Comparison of ENCODE assay signal across 23 cellular contexts in the genomic region with DNA sequence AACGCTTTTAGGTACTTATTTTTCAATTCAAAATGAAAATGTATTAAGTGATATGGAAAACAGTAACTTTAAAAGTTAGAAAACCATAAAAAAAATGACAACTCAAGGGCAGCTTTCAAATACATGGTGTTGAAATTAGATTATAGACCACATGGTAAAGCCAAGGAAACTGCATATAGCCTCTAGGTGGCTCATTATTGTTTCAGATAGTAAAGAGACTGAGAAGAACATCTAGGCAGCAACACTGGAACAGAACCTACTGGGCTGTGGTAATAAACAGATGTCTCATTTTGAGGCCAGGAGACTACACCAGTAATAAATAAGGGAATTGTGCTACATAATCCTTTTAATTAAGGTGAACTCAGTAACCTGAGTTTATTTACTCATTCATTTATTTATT. TPM values are rescaled to one million over a fixed set of nuclear protein-coding genes. Genes with fewer than 3 reads are reported as not detected.
DNase-seq lines count a peak whose midpoint lies in the region; ATAC-seq, FAIRE-seq and TF ChIP-seq lines count a peak whose summit lies in the region.
"Had no signal": no experiment of that assay in that cellular context is flagged by ENCODE, and none has a peak within 500 bp of the region (broad histone marks: within the 10 kb centered on the region; RNA-seq: fewer than 3 reads in every experiment).

No MANE protein-coding gene starts in this region.

- H3K27me3 Mint-ChIP-seq in immature natural killer cell (ENCODE audit: low read depth in 3 of 3) = peaks cover 0 to 4% (median 1%) of the 10 kb centered on the region in 3 donors
- H3K27me3 Mint-ChIP-seq: activated naive CD4-positive, alpha-beta T cell treated with anti-CD3 and anti-CD28 coated beads, Interleukin-2, amount 10 ng/mL, durations not matched to agents 7 days and 5 days; CD8-positive, alpha-beta memory T cell had no signal

- 3% methylated on average over 1 of the region's 1 CpG for WGBS in GM12878 (ENCODE audit: insufficient coverage, insufficient replicate concordance, low lambda C conversion rate, missing lambda C conversion rate)
- 97 to 100% methylated on average over 1 of the region's 1 CpG for WGBS in tibial nerve, 2 donors

- H3K4me2 ChIP-seq in GM12878 (ENCODE audit: control insufficient read depth, insufficient read depth) = no peak overlapping the region

- H3K4me1 ChIP-seq in GM12878 (ENCODE audit: control insufficient read depth, insufficient read depth, low read length) (no peaks in the 10 kb centered on the region), tibial nerve (peaks cover 0 to 9% (median 0%) of the 10 kb centered on the region in 4 donors)

- H4K20me1 ChIP-seq in GM12878 (ENCODE audit: control insufficient read depth, insufficient read depth) = no peaks in the 10 kb centered on the region

- RAD21 ChIA-PET in GM12878 (lab: Charles Lee; ENCODE audit: unreplicated experiment) = no interaction called here

- SMC1A ChIA-PET in GM12878 (lab: Charles Lee; ENCODE audit: uncharacterized antibody, unreplicated experiment) = interaction anchor here (1.2 to 1.6 kb wide), 2 partner anchors 9 to 35 kb away, joined by 3 read pairs; no protein-coding TSS in a partner anchor

- H3K4me3 ChIP-seq in GM12878 (no peak overlapping the region), tibial nerve (no peak overlapping the region)
- H3K4me3 ChIP-seq: left lung, suprapubic skin had no signal

- peaks cover 11% of the 10 kb centered on the region for H3K9me3 ChIP-seq in GM12878 (replicated peaks; ENCODE audit: control insufficient read depth, insufficient read depth, low read length)
- peaks cover 0 to 22% (median 3%) of the 10 kb centered on the region in 4 donors for H3K9me3 ChIP-seq in tibial nerve

- TF ChIP-seq POLR2A in GM12878 (IDR thresholded peaks at IDR 0.05; ENCODE audit: low read depth, low read length) = no peak
- TF ChIP-seq POLR2A in tibial nerve (IDR thresholded peaks at IDR 0.05) = no peak

- TF ChIP-seq RAD21 in GM12878 (IDR thresholded peaks at IDR 0.05; ENCODE audit: insufficient read depth, low read depth, low read length) = no peak

- H3K27ac Mint-ChIP-seq in immature natural killer cell = peak overlapping the region in 1 of 6 donors; percentile 7
- H3K27ac Mint-ChIP-seq: activated naive CD4-positive, alpha-beta T cell treated with anti-CD3 and anti-CD28 coated beads, Interleukin-2, amount 10 ng/mL, durations not matched to agents 7 days and 5 days; CD8-positive, alpha-beta memory T cell had no signal

- H3K36me3 Mint-ChIP-seq in immature natural killer cell = peaks cover 18 to 19% (median 19%) of the 10 kb centered on the region in 3 donors

- no peaks in the 10 kb centered on the region for H3K27me3 ChIP-seq in GM12878 (replicated peaks in 1 of 2; ENCODE audit: control insufficient read depth in 2 of 2, insufficient read depth in 2 of 2, low read length in 1 of 2)
- no peaks in the 10 kb centered on the region for H3K27me3 ChIP-seq in tibial nerve
- H3K27me3 ChIP-seq: left lung, suprapubic skin had no signal

- peaks cover 11 to 18% (median 14%) of the 10 kb centered on the region in 6 donors for H3K9me3 Mint-ChIP-seq in immature natural killer cell

- no peak overlapping the region for H3K9ac ChIP-seq in GM12878 (ENCODE audit: control insufficient read depth, insufficient read depth, low read length)

- peaks cover 54 to 71% of the 10 kb centered on the region in 2 donors for H3K4me1 Mint-ChIP-seq in immature natural killer cell

- in situ Hi-C loops in GM12878 (cut with MboI) = no loop called here

- POLR2A ChIA-PET in GM12878 (lab: Charles Lee) = interaction anchor here (0.8 kb wide), 1 partner anchor 356 kb away, joined by 3 read pairs; no protein-coding TSS in a partner anchor

- no TSS peak for BruUV-seq in GM12878 (replicated peaks; lab: Mats Ljungman, UMichigan)

- CTCF ChIA-PET in GM12878 (lab: Yijun Ruan, JAX) = interaction anchor here (0.9 to 1.0 kb wide), 2 partner anchors 40 to 50 kb away, joined by 4 to 5 read pairs; no protein-coding TSS in a partner anchor

- no peak overlapping the region for H3K4me3 Mint-ChIP-seq in immature natural killer cell
- H3K4me3 Mint-ChIP-seq: activated naive CD4-positive, alpha-beta T cell treated with anti-CD3 and anti-CD28 coated beads, Interleukin-2, amount 10 ng/mL, durations not matched to agents 7 days and 5 days; CD8-positive, alpha-beta memory T cell had no signal

- H3K36me3 ChIP-seq in GM12878 (ENCODE audit: control insufficient read depth in 2 of 2, insufficient read depth in 2 of 2, low read length in 1 of 2) = peaks cover 1 to 3% of the 10 kb centered on the region in 2 experiments; a peak in 2 of 4 replicates
- H3K36me3 ChIP-seq in tibial nerve = peaks cover 0 to 4% (median 0%) of the 10 kb centered on the region in 3 donors
- H3K36me3 ChIP-seq: left lung had no signal

- no peak overlapping the region for H2AFZ ChIP-seq in GM12878 (ENCODE audit: control insufficient read depth, low read depth, low read length)

- TF ChIP-seq CTCF in GM12878 (IDR thresholded peaks at IDR 0.05 in 2 of 3, conservative IDR thresholded peaks at IDR 0.05 in 1 of 3; ENCODE audit: control insufficient read depth in 2 of 3, extremely low read depth in 1 of 3, insufficient read depth in 1 of 3, low read depth in 3 of 3, low read length in 3 of 3) (no peak), tibial nerve (IDR thresholded peaks at IDR 0.05) (no peak)

- intact Hi-C loops in GM12878 (cut with micrococcal nuclease; ENCODE audit: unreplicated experiment) = no loop called here

- ATAC-seq in GM12878 = peak; percentile 39; the same call in 1 of the 3 replicates
- ATAC-seq: left lung had no signal

- TF ChIP-seq EP300 in GM12878 (IDR thresholded peaks at IDR 0.05; ENCODE audit: borderline replicate concordance in 1 of 2, control insufficient read depth in 1 of 2, low read depth in 2 of 2, low read length in 2 of 2) (no peak), tibial nerve (IDR thresholded peaks at IDR 0.05) (no peak)

- DNase-seq in NCI-H82 (lab: John Stamatoyannopoulos, UW) (peak; percentile 13), NCI-H82 treated with DMSO at 0.1 percent for 48 hours (lab: John Stamatoyannopoulos, UW; ENCODE audit: unreplicated experiment) (no peak), NCI-H69 (lab: John Stamatoyannopoulos, UW) (peak; percentile 15), GM12878 (ENCODE audit: low read depth, low spot score) (no peak), tibial nerve (ENCODE audit: low spot score in 2 of 2) (no peak), cerebellar nuclear complex (lab: John Stamatoyannopoulos, UW) (no peak), immature natural killer cell (no peak)
- no peak for DNase-seq in activated CD4-positive, CD25-positive, alpha-beta regulatory T cell treated with anti-CD3 and anti-CD28 coated beads, Interleukin-2, amount 50 U/mL, for 72 hours
- DNase-seq: activated CD4-positive, alpha-beta T cell treated with anti-CD3 and anti-CD28 coated beads, Interleukin-2, amount 50 U/mL, for 4 hours; activated naive CD4-positive, alpha-beta T cell treated with anti-CD3 and anti-CD28 coated beads, Interleukin-2, amount 10 ng/mL, durations not matched to agents 7 days and 5 days; CD8-positive, alpha-beta memory T cell; DND-41; left lung; NCI-H1048; NCI-H2081; NCI-H524; stimulated activated CD4-positive, alpha-beta T cell treated with anti-CD3 and anti-CD28 coated beads, Interleukin-12 subunit alpha, Interleukin-12 subunit beta, amount 100 ng/mL, for 4 hours had no signal

- FAIRE-seq in GM12878 (lab: Jason Lieb, UNC) = no peak
- FAIRE-seq: colon, frontal cortex, GM19239, H1, TTC549 had no signal

- peaks cover 23% of the 10 kb centered on the region for H3K79me2 ChIP-seq in GM12878 (ENCODE audit: control insufficient read depth, insufficient read depth, low read length)

- no peak overlapping the region for H3K27ac ChIP-seq in GM12878 (ENCODE audit: control insufficient read depth, insufficient read depth)
- no peak overlapping the region for H3K27ac ChIP-seq in tibial nerve
- H3K27ac ChIP-seq: left lung, suprapubic skin had no signal

TF ChIP-seq in GM12878, 131 proteins besides CTCF, POLR2A, EP300 and RAD21 (continues in another document):
- TF ChIP-seq YY1 (IDR thresholded peaks at IDR 0.05; ENCODE audit: low read depth, low read length) (no peak), CHD1 (IDR thresholded peaks at IDR 0.05; ENCODE audit: low read depth, low read length) (no peak), SUZ12 (IDR thresholded peaks at IDR 0.05; ENCODE audit: unreplicated experiment) (no peak), PAX5 (IDR thresholded peaks at IDR 0.05; ENCODE audit: borderline replicate concordance, low read depth, low read length) (no peak)

RNA-seq across cellular contexts. Expression of gene FBXO33, which starts 13.0 kb away (rescaled TPM):
- 26.3 and 26.4 TPM in 2 replicates for total RNA-seq in GM12878 (2013; cell fraction: nucleolus; rRNA removed)
- total RNA-seq in GM12878 (2014; rRNA removed) (24.4 and 27.5 TPM in 2 replicates), GM12878 (2014; rRNA removed; fragmentation: Illumina TruSeq; extraction: Trizol) (20.1 and 21.5 TPM in 2 replicates), GM12878 (2021) (20.8 and 21.1 TPM in 2 replicates), tibial nerve (10 to 100 TPM; 12.9 to 18.4 (median 16.2) TPM)
- polyA plus RNA-seq in GM12878 (2011; ENCODE audit: low read depth) = 9.1 TPM
- polyA plus RNA-seq in GM12878 (2011; rRNA removed) (56.9 and 74.1 TPM in 2 replicates), GM12878 (2014; fragmentation: Illumina TruSeq; extraction: Trizol) (18.5 and 22.2 TPM in 2 replicates), GM12878 (2014; fragmentation: Nextera tagmentation; extraction: Ambion mirVana) (10 to 100 TPM in 1 of 2 experiments, 1 to 10 TPM in 1; 5.8 to 13.5 TPM), GM12878 (2014; rRNA removed) (16.7 and 19.1 TPM in 2 replicates), GM12878 (2016; fragmentation: Nextera tagmentation; extraction: Ambion mirVana) (10 to 100 TPM in 1 of 2 experiments, 1 to 10 TPM in 1; 4.7 to 21.8 TPM), immature natural killer cell (10 to 100 TPM; 13.4 to 18.2 (median 17.6) TPM)
- polyA plus RNA-seq in GM12878 (2011; cell fraction: cytosol; rRNA removed) = 24.8 and 25.1 TPM in 2 replicates
- 31.8 and 40.7 TPM in 2 replicates for polyA plus RNA-seq in GM12878 (2011; cell fraction: nucleus; rRNA removed)
- polyA plus RNA-seq in GM12878 (2012) = 12.3 and 14.8 TPM in 2 replicates
- polyA minus RNA-seq in GM12878 (2011; rRNA and poly(A)+ RNA removed) = 35.7 and 37.6 TPM in 2 replicates
- 13.1 and 14.7 TPM in 2 replicates for polyA minus RNA-seq in GM12878 (2011; cell fraction: cytosol; rRNA and poly(A)+ RNA removed)
- polyA minus RNA-seq in GM12878 (2011; cell fraction: nucleus; rRNA and poly(A)+ RNA removed) = 32.2 and 45.7 TPM in 2 replicates

Comparison
In these comparisons a context has a peak if more than half of its experiments do, and no peak if none do; other contexts are left out.
1. DNase-seq: peak in NCI-H82 (single experiment) and NCI-H69 (single experiment); none in NCI-H82 treated with DMSO at 0.1 percent for 48 hours (single experiment), GM12878 (single experiment), tibial nerve (0 of 2), cerebellar nuclear complex (0 of 2), immature natural killer cell (0 of 3) and activated CD4-positive, CD25-positive, alpha-beta regulatory T cell treated with anti-CD3 and anti-CD28 coated beads, Interleukin-2, amount 50 U/mL, for 72 hours (single experiment).